17 cellular contexts compared by ENCODE assay signal in genomic region chr6:51027283-51028065, GRCh38.
DNase-seq lines count a peak whose midpoint lies in the region; ATAC-seq and TF ChIP-seq lines count a peak whose summit lies in the region.
"Had no signal": no experiment of that assay in that cellular context is flagged by ENCODE, and none has a peak within 500 bp of the region (broad histone marks: within the 10 kb centered on the region; RNA-seq: fewer than 3 reads in every experiment).

No MANE protein-coding gene starts in this region.

- CTCF ChIA-PET in HEK293 (lab: Yijun Ruan, JAX): interaction anchor here (0.9 kb wide), 1 partner anchor 72 kb away, joined by 3 read pairs; no protein-coding TSS in a partner anchor

- H3K27ac ChIP-seq in ACC112 (ENCODE audit: low read depth, low read length): peak overlapping the region; percentile 20
- no peak overlapping the region for H3K27ac ChIP-seq in HEK293 (ENCODE audit: extremely low read depth, low read depth, low read length)
- peak overlapping the region; percentile 83 for H3K27ac ChIP-seq in SJSA1
- H3K27ac ChIP-seq: C4-2B had no signal

- H3K27ac Mint-ChIP-seq in type B pancreatic cell: no peak overlapping the region
- H3K27ac Mint-ChIP-seq: CD8-positive, alpha-beta memory T cell had no signal

- no peaks in the 10 kb centered on the region for H3K27me3 ChIP-seq in ACC112 (ENCODE audit: insufficient read depth, low read length)
- no peaks in the 10 kb centered on the region for H3K27me3 ChIP-seq in SJSA1 (replicated peaks)

- no peaks in the 10 kb centered on the region for H3K9me3 Mint-ChIP-seq in type B pancreatic cell

- POLR2A ChIA-PET in HEK293 (lab: Yijun Ruan, JAX): no interaction called here

- H3K9me3 ChIP-seq in HEK293 (ENCODE audit: control insufficient read depth, insufficient read depth, low read depth, low read length) (no peaks in the 10 kb centered on the region), SJSA1 (replicated peaks) (no peaks in the 10 kb centered on the region)

- H3K4me1 Mint-ChIP-seq in type B pancreatic cell (ENCODE audit: unreplicated experiment): no peaks in the 10 kb centered on the region
- H3K4me1 Mint-ChIP-seq: CD8-positive, alpha-beta memory T cell had no signal

- peaks cover 4% of the 10 kb centered on the region for H3K4me1 ChIP-seq in ACC112 (ENCODE audit: control insufficient read depth, insufficient read depth, low read length, unreplicated experiment)
- H3K4me1 ChIP-seq in HEK293 (ENCODE audit: control insufficient read depth, insufficient read depth, low read length): no peaks in the 10 kb centered on the region
- H3K4me1 ChIP-seq in SJSA1 (replicated peaks): peaks cover 66% of the 10 kb centered on the region

- H3K36me3 ChIP-seq in ACC112 (ENCODE audit: insufficient read depth, low read length) (no peaks in the 10 kb centered on the region), HEK293 (ENCODE audit: control insufficient read depth in 2 of 2, insufficient read depth in 1 of 2, low read length in 2 of 2) (no peaks in the 10 kb centered on the region), SJSA1 (no peaks in the 10 kb centered on the region)

- DNase-seq in SJSA1 (ENCODE audit: low read depth in 1 of 2, low spot score in 2 of 2) (peak in 1 of 2 experiments; percentile 52), iris pigment epithelial cell (ENCODE audit: low read depth) (peak; percentile 74), type B pancreatic cell (ENCODE audit: extremely low spot score, unreplicated experiment) (no peak), cardiac septum (ENCODE audit: low spot score) (no peak)
- DNase-seq: CD8-positive, alpha-beta memory T cell; GDM1; KBM-7; NCI-H1105 treated with DMSO at 0.1 percent for 48 hours; NCI-H2029 treated with DMSO at 0.1 percent for 48 hours; NCI-H2171 treated with DMSO at 0.1 percent for 48 hours; NCI-H524 treated with DMSO at 0.1 percent for 48 hours; NCI-H82 had no signal

- H3K36me3 Mint-ChIP-seq in type B pancreatic cell: no peaks in the 10 kb centered on the region
- H3K36me3 Mint-ChIP-seq: CD8-positive, alpha-beta memory T cell had no signal

- intact Hi-C loops in cardiac septum (cut with DNase I): no loop called here

- no peak overlapping the region for H3K4me3 Mint-ChIP-seq in type B pancreatic cell
- H3K4me3 Mint-ChIP-seq: CD8-positive, alpha-beta memory T cell had no signal

- no peak for ATAC-seq in GM18502 (IDR thresholded peaks at IDR 0.05; ENCODE audit: poor library complexity, unreplicated experiment)
- ATAC-seq: Right ventricle myocardium inferior had no signal

- TF ChIP-seq CTCF in HEK293 (tag by site-specific recombination; IDR thresholded peaks at IDR 0.05): no peak
- TF ChIP-seq CTCF in type B pancreatic cell (conservative IDR thresholded peaks at IDR 0.05): no peak

- no peaks in the 10 kb centered on the region for H3K79me2 ChIP-seq in ACC112 (ENCODE audit: control insufficient read depth, insufficient read depth, low read length, unreplicated experiment)

- H3K27me3 Mint-ChIP-seq in type B pancreatic cell: no peaks in the 10 kb centered on the region
- H3K27me3 Mint-ChIP-seq: CD8-positive, alpha-beta memory T cell had no signal

- H2AFZ ChIP-seq in ACC112 (ENCODE audit: low read length, unreplicated experiment): no peak overlapping the region

- H3K4me3 ChIP-seq in ACC112 (ENCODE audit: low read depth, low read length) (no peak overlapping the region), HEK293 (ENCODE audit: low read depth, low read length) (no peak overlapping the region), SJSA1 (no peak overlapping the region)

TF ChIP-seq in HEK293, 187 proteins besides CTCF, POLR2A, EP300 and RAD21:
- TF ChIP-seq ZNF707 (tag by site-specific recombination; IDR thresholded peaks at IDR 0.05): no peak
- TF ChIP-seq WT1 (tag by site-specific recombination; IDR thresholded peaks at IDR 0.05): no peak
- TF ChIP-seq, protein P1, sequence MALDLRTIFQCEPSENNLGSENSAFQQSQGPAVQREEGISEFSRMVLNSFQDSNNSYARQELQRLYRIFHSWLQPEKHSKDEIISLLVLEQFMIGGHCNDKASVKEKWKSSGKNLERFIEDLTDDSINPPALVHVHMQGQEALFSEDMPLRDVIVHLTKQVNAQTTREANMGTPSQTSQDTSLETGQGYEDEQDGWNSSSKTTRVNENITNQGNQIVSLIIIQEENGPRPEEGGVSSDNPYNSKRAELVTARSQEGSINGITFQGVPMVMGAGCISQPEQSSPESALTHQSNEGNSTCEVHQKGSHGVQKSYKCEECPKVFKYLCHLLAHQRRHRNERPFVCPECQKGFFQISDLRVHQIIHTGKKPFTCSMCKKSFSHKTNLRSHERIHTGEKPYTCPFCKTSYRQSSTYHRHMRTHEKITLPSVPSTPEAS (tag by site-specific recombination; IDR thresholded peaks at IDR 0.05): peak; percentile 66
- no peak for TF ChIP-seq ZNF394 (tag by site-specific recombination; IDR thresholded peaks at IDR 0.05; ENCODE audit: borderline replicate concordance)
